In genomic region chr14:67768219-67768618, GRCh38 we compare ENCODE assay signal across 24 cellular contexts. TPM values are rescaled to one million over a fixed set of nuclear protein-coding genes. Genes with fewer than 3 reads are reported as not detected.
DNase-seq lines count a peak whose midpoint lies in the region; ATAC-seq, FAIRE-seq and TF ChIP-seq lines count a peak whose summit lies in the region.
"Had no signal": no experiment of that assay in that cellular context is flagged by ENCODE, and none has a peak within 500 bp of the region (broad histone marks: within the 10 kb centered on the region; RNA-seq: fewer than 3 reads in every experiment).

No MANE protein-coding gene starts in this region.

- FAIRE-seq in HTR-8/SVneo (lab: Jason Lieb, UNC) = peak; percentile 97
- FAIRE-seq: A204.1, G401.6, GM12892, H54 had no signal

- H3K27ac Mint-ChIP-seq in chondrocyte (ENCODE audit: unreplicated experiment) = no peak overlapping the region
- H3K27ac Mint-ChIP-seq in activated CD4-positive, alpha-beta T cell treated with anti-CD3 and anti-CD28 coated beads, Interleukin-2, amount 10 ng/mL, durations not matched to agents 24 days and 14 days = no peak overlapping the region
- H3K27ac Mint-ChIP-seq: B cell; CD8-positive, alpha-beta T cell; HFFc6 had no signal

- H3K27me3 Mint-ChIP-seq in chondrocyte (ENCODE audit: low read depth) = no peaks in the 10 kb centered on the region
- no peaks in the 10 kb centered on the region for H3K27me3 Mint-ChIP-seq in activated CD4-positive, alpha-beta T cell treated with anti-CD3 and anti-CD28 coated beads, Interleukin-2, amount 10 ng/mL, durations not matched to agents 24 days and 14 days
- H3K27me3 Mint-ChIP-seq: B cell; CD4-positive, CD25-positive, alpha-beta regulatory T cell had no signal

- no peaks in the 10 kb centered on the region for H3K4me1 Mint-ChIP-seq in chondrocyte (ENCODE audit: low read depth)
- H3K4me1 Mint-ChIP-seq in activated CD4-positive, alpha-beta T cell treated with anti-CD3 and anti-CD28 coated beads, Interleukin-2, amount 10 ng/mL, durations not matched to agents 24 days and 14 days = no peaks in the 10 kb centered on the region
- H3K4me1 Mint-ChIP-seq: CD4-positive, CD25-positive, alpha-beta regulatory T cell had no signal

- no peak overlapping the region for H3K27ac ChIP-seq in left ventricle myocardium inferior (replicated peaks)
- H3K27ac ChIP-seq in VCaP = peak overlapping the region; percentile 14; the same call in 1 of the 2 replicates
- H3K27ac ChIP-seq: 22Rv1, BLaER1, C4-2B had no signal

- H3K27me3 ChIP-seq in left ventricle myocardium inferior (ENCODE audit: low read depth) = no peaks in the 10 kb centered on the region
- H3K27me3 ChIP-seq: BLaER1 had no signal

- no peaks in the 10 kb centered on the region for H3K9me3 Mint-ChIP-seq in chondrocyte (ENCODE audit: low read depth)
- H3K9me3 Mint-ChIP-seq in activated CD4-positive, alpha-beta T cell treated with anti-CD3 and anti-CD28 coated beads, Interleukin-2, amount 10 ng/mL, durations not matched to agents 24 days and 14 days = no peaks in the 10 kb centered on the region
- H3K9me3 Mint-ChIP-seq: CD8-positive, alpha-beta T cell; HFFc6 had no signal

- H3K36me3 Mint-ChIP-seq in chondrocyte (ENCODE audit: low read depth) = peaks cover 50% of the 10 kb centered on the region
- peaks cover 50% of the 10 kb centered on the region for H3K36me3 Mint-ChIP-seq in activated CD4-positive, alpha-beta T cell treated with anti-CD3 and anti-CD28 coated beads, Interleukin-2, amount 10 ng/mL, durations not matched to agents 24 days and 14 days (ENCODE audit: low read depth)

- ATAC-seq in Right ventricle myocardium superior (ENCODE audit: poor library complexity) (peak; percentile 26), left lobe of liver (peak; percentile 50), HG03139 (IDR thresholded peaks at IDR 0.05; ENCODE audit: unreplicated experiment) (no peak)
- ATAC-seq: CD8-positive, alpha-beta T cell had no signal

- H3K4me1 ChIP-seq in left ventricle myocardium inferior = peaks cover 15% of the 10 kb centered on the region
- H3K4me1 ChIP-seq: BLaER1, HAP-1 had no signal

- DNase-seq in Right ventricle myocardium superior (no peak), left ventricle myocardium inferior (no peak), HTR-8/SVneo (ENCODE audit: insufficient read length, low spot score) (no peak), left lobe of liver (ENCODE audit: low spot score) (no peak), chondrocyte (ENCODE audit: low spot score) (no peak)
- no peak for DNase-seq in activated CD4-positive, alpha-beta T cell treated with anti-CD3 and anti-CD28 coated beads, Interleukin-2, amount 10 ng/mL, durations not matched to agents 24 days and 14 days
- DNase-seq: Caco-2; CD4-positive, CD25-positive, alpha-beta regulatory T cell; CD8-positive, alpha-beta T cell; DMS153; DND-41; GOT3; HFFc6 had no signal

- H3K36me3 ChIP-seq in left ventricle myocardium inferior = peaks cover 100% of the 10 kb centered on the region

- no peak overlapping the region for H3K4me3 Mint-ChIP-seq in chondrocyte (ENCODE audit: unreplicated experiment)
- H3K4me3 Mint-ChIP-seq in activated CD4-positive, alpha-beta T cell treated with anti-CD3 and anti-CD28 coated beads, Interleukin-2, amount 10 ng/mL, durations not matched to agents 24 days and 14 days = no peak overlapping the region
- H3K4me3 Mint-ChIP-seq: B cell; CD4-positive, CD25-positive, alpha-beta regulatory T cell; CD8-positive, alpha-beta T cell; HFFc6 had no signal

- H3K4me3 ChIP-seq in left ventricle myocardium inferior = no peak overlapping the region
- H3K4me3 ChIP-seq: BLaER1, HAP-1 had no signal

- no peaks in the 10 kb centered on the region for H3K9me3 ChIP-seq in left ventricle myocardium inferior (replicated peaks)
- H3K9me3 ChIP-seq: BLaER1, Caco-2, HAP-1 had no signal

- intact Hi-C loops in Right ventricle myocardium superior (cut with DNase I) = no loop called here
- intact Hi-C loops in left ventricle myocardium inferior (cut with micrococcal nuclease) = no loop called here
- intact Hi-C loops in activated CD4-positive, alpha-beta T cell treated with anti-CD3 and anti-CD28 coated beads, Interleukin-2, amount 10 ng/mL, durations not matched to agents 24 days and 14 days (cut with micrococcal nuclease) = no loop called here

- TF ChIP-seq CTCF in left ventricle myocardium inferior (IDR thresholded peaks at IDR 0.05; ENCODE audit: borderline replicate concordance) = no peak
- no peak for TF ChIP-seq CTCF in VCaP (conservative IDR thresholded peaks at IDR 0.05)
- no peak for TF ChIP-seq CTCF in chondrocyte (IDR thresholded peaks at IDR 0.05)

RNA-seq across cellular contexts. Expression of gene ZFYVE26, which starts 48.2 kb away (rescaled TPM):
- total RNA-seq in Right ventricle myocardium superior (13.3 TPM), left ventricle myocardium inferior (13.3 TPM), left lobe of liver (9.9 TPM), chondrocyte (26.2 to 27.4 TPM (median 27.2 TPM) in 3 replicates)
- total RNA-seq in activated CD4-positive, alpha-beta T cell treated with anti-CD3 and anti-CD28 coated beads, Interleukin-2, amount 10 ng/mL, durations not matched to agents 24 days and 14 days = 13.5 and 15.8 TPM in 2 replicates

RNA-seq across cellular contexts. Expression of gene RAD51B, which starts 51.4 kb away (rescaled TPM):
- 2.5 TPM for total RNA-seq in Right ventricle myocardium superior
- 2.4 TPM for total RNA-seq in left ventricle myocardium inferior
- 3.3 TPM for total RNA-seq in left lobe of liver
- 4.8 to 13.9 TPM (median 8.2 TPM) in 3 replicates for total RNA-seq in chondrocyte
- total RNA-seq in activated CD4-positive, alpha-beta T cell treated with anti-CD3 and anti-CD28 coated beads, Interleukin-2, amount 10 ng/mL, durations not matched to agents 24 days and 14 days = 28.5 and 29.3 TPM in 2 replicates
